ENCODE assay signal across 1 cellular context in the genomic region with DNA sequence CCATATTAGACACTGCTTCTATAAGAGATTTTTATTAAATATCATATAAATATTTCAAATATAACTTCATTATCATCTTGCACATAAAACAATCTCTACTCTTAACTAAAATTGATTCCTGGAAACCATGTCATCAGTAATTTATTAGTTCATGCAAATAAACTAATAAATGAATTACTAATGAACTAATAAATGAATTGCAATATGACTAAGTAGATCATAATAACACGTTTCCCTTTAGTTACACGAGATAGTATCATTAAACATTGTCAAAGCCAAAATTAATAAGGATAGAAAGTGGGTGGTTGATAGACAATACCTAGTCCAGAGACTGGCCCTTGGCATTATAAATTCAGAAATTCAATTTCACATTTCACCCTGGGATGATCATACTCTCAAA.
A peak's percentile ranks its signal among the peaks of the same experiment; 100 is the strongest.
TF ChIP-seq lines count a peak whose summit lies in the region.

No MANE protein-coding gene starts in this region.

TF ChIP-seq in K562, 482 proteins besides CTCF, POLR2A, EP300 and RAD21 (continued from another document and continues in another):
- TF ChIP-seq, protein P1, sequence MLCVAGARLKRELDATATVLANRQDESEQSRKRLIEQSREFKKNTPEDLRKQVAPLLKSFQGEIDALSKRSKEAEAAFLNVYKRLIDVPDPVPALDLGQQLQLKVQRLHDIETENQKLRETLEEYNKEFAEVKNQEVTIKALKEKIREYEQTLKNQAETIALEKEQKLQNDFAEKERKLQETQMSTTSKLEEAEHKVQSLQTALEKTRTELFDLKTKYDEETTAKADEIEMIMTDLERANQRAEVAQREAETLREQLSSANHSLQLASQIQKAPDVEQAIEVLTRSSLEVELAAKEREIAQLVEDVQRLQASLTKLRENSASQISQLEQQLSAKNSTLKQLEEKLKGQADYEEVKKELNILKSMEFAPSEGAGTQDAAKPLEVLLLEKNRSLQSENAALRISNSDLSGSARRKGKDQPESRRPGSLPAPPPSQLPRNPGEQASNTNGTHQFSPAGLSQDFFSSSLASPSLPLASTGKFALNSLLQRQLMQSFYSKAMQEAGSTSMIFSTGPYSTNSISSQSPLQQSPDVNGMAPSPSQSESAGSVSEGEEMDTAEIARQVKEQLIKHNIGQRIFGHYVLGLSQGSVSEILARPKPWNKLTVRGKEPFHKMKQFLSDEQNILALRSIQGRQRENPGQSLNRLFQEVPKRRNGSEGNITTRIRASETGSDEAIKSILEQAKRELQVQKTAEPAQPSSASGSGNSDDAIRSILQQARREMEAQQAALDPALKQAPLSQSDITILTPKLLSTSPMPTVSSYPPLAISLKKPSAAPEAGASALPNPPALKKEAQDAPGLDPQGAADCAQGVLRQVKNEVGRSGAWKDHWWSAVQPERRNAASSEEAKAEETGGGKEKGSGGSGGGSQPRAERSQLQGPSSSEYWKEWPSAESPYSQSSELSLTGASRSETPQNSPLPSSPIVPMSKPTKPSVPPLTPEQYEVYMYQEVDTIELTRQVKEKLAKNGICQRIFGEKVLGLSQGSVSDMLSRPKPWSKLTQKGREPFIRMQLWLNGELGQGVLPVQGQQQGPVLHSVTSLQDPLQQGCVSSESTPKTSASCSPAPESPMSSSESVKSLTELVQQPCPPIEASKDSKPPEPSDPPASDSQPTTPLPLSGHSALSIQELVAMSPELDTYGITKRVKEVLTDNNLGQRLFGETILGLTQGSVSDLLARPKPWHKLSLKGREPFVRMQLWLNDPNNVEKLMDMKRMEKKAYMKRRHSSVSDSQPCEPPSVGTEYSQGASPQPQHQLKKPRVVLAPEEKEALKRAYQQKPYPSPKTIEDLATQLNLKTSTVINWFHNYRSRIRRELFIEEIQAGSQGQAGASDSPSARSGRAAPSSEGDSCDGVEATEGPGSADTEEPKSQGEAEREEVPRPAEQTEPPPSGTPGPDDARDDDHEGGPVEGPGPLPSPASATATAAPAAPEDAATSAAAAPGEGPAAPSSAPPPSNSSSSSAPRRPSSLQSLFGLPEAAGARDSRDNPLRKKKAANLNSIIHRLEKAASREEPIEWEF (CRISPR knock-in tag; IDR thresholded peaks at IDR 0.05), result no peak
- TF ChIP-seq ZNF696 (CRISPR knock-in tag; conservative IDR thresholded peaks at IDR 0.05) (no peak), ARID1B (IDR thresholded peaks at IDR 0.05) (no peak), ARID2 (IDR thresholded peaks at IDR 0.05) (no peak), FOXJ3 (CRISPR knock-in tag; IDR thresholded peaks at IDR 0.05) (no peak), CSDE1 (IDR thresholded peaks at IDR 0.05) (no peak), ZNF121 (CRISPR knock-in tag; conservative IDR thresholded peaks at IDR 0.05) (peak; percentile 46), MTA1 (IDR thresholded peaks at IDR 0.05; ENCODE audit: borderline replicate concordance) (no peak), ZNF232 (CRISPR knock-in tag; IDR thresholded peaks at IDR 0.05) (peak; percentile 93), MAFG (tag; conservative IDR thresholded peaks at IDR 0.05) (no peak), ZNF140 (CRISPR knock-in tag; IDR thresholded peaks at IDR 0.05) (no peak), PHF8 (IDR thresholded peaks at IDR 0.05; ENCODE audit: borderline replicate concordance, low read length) (no peak), ZNF717 (CRISPR knock-in tag; IDR thresholded peaks at IDR 0.05) (no peak), ZNF354B (CRISPR knock-in tag; IDR thresholded peaks at IDR 0.05) (no peak), ZNF586 (CRISPR knock-in tag; conservative IDR thresholded peaks at IDR 0.05) (no peak), ZNF507 (tag; conservative IDR thresholded peaks at IDR 0.05) (no peak), ZNF699 (CRISPR knock-in tag; IDR thresholded peaks at IDR 0.05; ENCODE audit: insufficient replicate concordance) (no peak), FUS (optimal IDR thresholded peaks at IDR 0.05; ENCODE audit: low read depth, low read length) (no peak), NCOR1 (IDR thresholded peaks at IDR 0.05) (no peak), ZNF239 (CRISPR knock-in tag; IDR thresholded peaks at IDR 0.05) (no peak), PCBP2 (IDR thresholded peaks at IDR 0.05; ENCODE audit: low read depth, low read length, poor library complexity, severe bottlenecking) (no peak), FOXK1 (CRISPR knock-in tag; IDR thresholded peaks at IDR 0.05; ENCODE audit: borderline replicate concordance) (no peak), EWSR1 (IDR thresholded peaks at IDR 0.05; ENCODE audit: borderline replicate concordance, low read depth, partially characterized antibody) (no peak), CCNT2 (IDR thresholded peaks at IDR 0.05; ENCODE audit: borderline replicate concordance, extremely low read depth, insufficient read length, low read depth, low read length) (no peak)
- TF ChIP-seq, protein P2, sequence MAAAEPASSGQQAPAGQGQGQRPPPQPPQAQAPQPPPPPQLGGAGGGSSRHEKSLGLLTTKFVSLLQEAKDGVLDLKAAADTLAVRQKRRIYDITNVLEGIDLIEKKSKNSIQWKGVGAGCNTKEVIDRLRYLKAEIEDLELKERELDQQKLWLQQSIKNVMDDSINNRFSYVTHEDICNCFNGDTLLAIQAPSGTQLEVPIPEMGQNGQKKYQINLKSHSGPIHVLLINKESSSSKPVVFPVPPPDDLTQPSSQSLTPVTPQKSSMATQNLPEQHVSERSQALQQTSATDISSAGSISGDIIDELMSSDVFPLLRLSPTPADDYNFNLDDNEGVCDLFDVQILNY (CRISPR knock-in tag; IDR thresholded peaks at IDR 0.05), result peak; percentile 59; the same call in 1 of the 2 replicates
- TF ChIP-seq, protein P3, sequence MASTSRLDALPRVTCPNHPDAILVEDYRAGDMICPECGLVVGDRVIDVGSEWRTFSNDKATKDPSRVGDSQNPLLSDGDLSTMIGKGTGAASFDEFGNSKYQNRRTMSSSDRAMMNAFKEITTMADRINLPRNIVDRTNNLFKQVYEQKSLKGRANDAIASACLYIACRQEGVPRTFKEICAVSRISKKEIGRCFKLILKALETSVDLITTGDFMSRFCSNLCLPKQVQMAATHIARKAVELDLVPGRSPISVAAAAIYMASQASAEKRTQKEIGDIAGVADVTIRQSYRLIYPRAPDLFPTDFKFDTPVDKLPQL (IDR thresholded peaks at IDR 0.05; ENCODE audit: extremely low read depth, insufficient read length), result no peak
- TF ChIP-seq, protein P4, sequence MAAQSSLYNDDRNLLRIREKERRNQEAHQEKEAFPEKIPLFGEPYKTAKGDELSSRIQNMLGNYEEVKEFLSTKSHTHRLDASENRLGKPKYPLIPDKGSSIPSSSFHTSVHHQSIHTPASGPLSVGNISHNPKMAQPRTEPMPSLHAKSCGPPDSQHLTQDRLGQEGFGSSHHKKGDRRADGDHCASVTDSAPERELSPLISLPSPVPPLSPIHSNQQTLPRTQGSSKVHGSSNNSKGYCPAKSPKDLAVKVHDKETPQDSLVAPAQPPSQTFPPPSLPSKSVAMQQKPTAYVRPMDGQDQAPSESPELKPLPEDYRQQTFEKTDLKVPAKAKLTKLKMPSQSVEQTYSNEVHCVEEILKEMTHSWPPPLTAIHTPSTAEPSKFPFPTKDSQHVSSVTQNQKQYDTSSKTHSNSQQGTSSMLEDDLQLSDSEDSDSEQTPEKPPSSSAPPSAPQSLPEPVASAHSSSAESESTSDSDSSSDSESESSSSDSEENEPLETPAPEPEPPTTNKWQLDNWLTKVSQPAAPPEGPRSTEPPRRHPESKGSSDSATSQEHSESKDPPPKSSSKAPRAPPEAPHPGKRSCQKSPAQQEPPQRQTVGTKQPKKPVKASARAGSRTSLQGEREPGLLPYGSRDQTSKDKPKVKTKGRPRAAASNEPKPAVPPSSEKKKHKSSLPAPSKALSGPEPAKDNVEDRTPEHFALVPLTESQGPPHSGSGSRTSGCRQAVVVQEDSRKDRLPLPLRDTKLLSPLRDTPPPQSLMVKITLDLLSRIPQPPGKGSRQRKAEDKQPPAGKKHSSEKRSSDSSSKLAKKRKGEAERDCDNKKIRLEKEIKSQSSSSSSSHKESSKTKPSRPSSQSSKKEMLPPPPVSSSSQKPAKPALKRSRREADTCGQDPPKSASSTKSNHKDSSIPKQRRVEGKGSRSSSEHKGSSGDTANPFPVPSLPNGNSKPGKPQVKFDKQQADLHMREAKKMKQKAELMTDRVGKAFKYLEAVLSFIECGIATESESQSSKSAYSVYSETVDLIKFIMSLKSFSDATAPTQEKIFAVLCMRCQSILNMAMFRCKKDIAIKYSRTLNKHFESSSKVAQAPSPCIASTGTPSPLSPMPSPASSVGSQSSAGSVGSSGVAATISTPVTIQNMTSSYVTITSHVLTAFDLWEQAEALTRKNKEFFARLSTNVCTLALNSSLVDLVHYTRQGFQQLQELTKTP (IDR thresholded peaks at IDR 0.05; ENCODE audit: low read depth in 1 of 2, partially characterized antibody in 2 of 2), result no peak
- TF ChIP-seq, protein P5, sequence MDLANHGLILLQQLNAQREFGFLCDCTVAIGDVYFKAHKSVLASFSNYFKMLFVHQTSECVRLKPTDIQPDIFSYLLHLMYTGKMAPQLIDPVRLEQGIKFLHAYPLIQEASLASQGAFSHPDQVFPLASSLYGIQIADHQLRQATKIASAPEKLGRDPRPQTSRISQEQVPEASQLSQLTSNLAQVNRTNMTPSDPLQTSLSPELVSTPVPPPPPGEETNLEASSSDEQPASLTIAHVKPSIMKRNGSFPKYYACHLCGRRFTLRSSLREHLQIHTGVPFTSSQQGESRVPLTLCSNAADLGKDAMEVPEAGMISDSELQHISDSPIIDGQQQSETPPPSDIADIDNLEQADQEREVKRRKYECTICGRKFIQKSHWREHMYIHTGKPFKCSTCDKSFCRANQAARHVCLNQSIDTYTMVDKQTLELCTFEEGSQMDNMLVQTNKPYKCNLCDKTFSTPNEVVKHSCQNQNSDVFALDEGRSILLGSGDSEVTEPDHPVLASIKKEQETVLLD (IDR thresholded peaks at IDR 0.05), result no peak
- TF ChIP-seq, protein P6, sequence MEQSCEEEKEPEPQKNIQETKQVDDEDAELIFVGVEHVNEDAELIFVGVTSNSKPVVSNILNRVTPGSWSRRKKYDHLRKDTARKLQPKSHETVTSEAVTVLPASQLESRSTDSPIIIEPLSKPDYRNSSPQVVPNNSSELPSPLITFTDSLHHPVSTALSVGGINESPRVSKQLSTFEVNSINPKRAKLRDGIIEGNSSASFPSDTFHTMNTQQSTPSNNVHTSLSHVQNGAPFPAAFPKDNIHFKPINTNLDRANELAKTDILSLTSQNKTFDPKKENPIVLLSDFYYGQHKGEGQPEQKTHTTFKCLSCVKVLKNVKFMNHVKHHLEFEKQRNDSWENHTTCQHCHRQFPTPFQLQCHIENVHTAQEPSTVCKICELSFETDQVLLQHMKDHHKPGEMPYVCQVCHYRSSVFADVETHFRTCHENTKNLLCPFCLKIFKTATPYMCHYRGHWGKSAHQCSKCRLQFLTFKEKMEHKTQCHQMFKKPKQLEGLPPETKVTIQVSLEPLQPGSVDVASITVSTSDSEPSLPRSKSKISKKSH (CRISPR knock-in tag; IDR thresholded peaks at IDR 0.05), result no peak
- TF ChIP-seq, protein P7, sequence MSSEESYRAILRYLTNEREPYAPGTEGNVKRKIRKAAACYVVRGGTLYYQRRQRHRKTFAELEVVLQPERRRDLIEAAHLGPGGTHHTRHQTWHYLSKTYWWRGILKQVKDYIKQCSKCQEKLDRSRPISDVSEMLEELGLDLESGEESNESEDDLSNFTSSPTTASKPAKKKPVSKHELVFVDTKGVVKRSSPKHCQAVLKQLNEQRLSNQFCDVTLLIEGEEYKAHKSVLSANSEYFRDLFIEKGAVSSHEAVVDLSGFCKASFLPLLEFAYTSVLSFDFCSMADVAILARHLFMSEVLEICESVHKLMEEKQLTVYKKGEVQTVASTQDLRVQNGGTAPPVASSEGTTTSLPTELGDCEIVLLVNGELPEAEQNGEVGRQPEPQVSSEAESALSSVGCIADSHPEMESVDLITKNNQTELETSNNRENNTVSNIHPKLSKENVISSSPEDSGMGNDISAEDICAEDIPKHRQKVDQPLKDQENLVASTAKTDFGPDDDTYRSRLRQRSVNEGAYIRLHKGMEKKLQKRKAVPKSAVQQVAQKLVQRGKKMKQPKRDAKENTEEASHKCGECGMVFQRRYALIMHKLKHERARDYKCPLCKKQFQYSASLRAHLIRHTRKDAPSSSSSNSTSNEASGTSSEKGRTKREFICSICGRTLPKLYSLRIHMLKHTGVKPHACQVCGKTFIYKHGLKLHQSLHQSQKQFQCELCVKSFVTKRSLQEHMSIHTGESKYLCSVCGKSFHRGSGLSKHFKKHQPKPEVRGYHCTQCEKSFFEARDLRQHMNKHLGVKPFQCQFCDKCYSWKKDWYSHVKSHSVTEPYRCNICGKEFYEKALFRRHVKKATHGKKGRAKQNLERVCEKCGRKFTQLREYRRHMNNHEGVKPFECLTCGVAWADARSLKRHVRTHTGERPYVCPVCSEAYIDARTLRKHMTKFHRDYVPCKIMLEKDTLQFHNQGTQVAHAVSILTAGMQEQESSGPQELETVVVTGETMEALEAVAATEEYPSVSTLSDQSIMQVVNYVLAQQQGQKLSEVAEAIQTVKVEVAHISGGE (CRISPR knock-in tag; IDR thresholded peaks at IDR 0.05), result no peak
- TF ChIP-seq, protein P8, sequence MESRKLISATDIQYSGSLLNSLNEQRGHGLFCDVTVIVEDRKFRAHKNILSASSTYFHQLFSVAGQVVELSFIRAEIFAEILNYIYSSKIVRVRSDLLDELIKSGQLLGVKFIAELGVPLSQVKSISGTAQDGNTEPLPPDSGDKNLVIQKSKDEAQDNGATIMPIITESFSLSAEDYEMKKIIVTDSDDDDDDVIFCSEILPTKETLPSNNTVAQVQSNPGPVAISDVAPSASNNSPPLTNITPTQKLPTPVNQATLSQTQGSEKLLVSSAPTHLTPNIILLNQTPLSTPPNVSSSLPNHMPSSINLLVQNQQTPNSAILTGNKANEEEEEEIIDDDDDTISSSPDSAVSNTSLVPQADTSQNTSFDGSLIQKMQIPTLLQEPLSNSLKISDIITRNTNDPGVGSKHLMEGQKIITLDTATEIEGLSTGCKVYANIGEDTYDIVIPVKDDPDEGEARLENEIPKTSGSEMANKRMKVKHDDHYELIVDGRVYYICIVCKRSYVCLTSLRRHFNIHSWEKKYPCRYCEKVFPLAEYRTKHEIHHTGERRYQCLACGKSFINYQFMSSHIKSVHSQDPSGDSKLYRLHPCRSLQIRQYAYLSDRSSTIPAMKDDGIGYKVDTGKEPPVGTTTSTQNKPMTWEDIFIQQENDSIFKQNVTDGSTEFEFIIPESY (CRISPR knock-in tag; IDR thresholded peaks at IDR 0.05), result peak; percentile 56; the same call in 1 of the 2 replicates
